Comparison of ENCODE assay signal across 17 cellular contexts in the genomic region with DNA sequence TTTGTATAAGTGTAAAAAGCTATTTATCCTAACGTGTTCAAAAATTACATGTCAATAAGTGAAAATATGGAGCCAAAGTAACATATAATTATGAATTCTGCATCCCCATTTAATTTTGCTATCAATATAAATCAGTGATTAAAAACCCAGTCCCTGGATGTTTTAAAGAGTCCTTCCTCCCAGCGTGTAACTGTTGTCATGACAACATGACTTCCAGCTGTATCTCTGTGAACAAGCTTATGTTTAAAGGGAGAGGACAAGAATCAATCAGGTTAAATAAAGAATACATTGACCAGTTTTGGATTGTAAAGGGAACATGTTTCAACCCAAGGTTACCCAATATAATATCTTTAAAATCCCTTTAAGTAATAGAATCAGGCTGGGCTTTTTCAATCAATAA.
"Had no signal": no experiment of that assay in that cellular context is flagged by ENCODE, and none has a peak within 500 bp of the region (broad histone marks: within the 10 kb centered on the region; RNA-seq: fewer than 3 reads in every experiment).

No MANE protein-coding gene starts in this region.

- FAIRE-seq: colon, frontal cortex, small intestine had no signal

- DNase-seq: dermis blood vessel endothelial cell; erythroblast; heart left ventricle; hippocampal formation; kidney glomerular epithelial cell; mammary epithelial cell; naive thymus-derived CD4-positive, alpha-beta T cell; nephron progenitor cell; posterior cingulate gyrus; small intestine; stimulated activated CD4-positive, alpha-beta T cell treated with anti-CD3 and anti-CD28 coated beads, Interleukin-12 subunit alpha, Interleukin-12 subunit beta, amount 100 ng/mL, for 4 hours; stimulated activated naive CD4-positive, alpha-beta T cell; stomach; substantia nigra; transverse colon had no signal
